Comparison of ENCODE assay signal across 11 cellular contexts in genomic region chr22:37626556-37627075, GRCh38. TPM values are rescaled to one million over a fixed set of nuclear protein-coding genes. Genes with fewer than 3 reads are reported as not detected.
DNase-seq lines count a peak whose midpoint lies in the region; ATAC-seq and TF ChIP-seq lines count a peak whose summit lies in the region.
"Had no signal": no experiment of that assay in that cellular context is flagged by ENCODE, and none has a peak within 500 bp of the region (broad histone marks: within the 10 kb centered on the region; RNA-seq: fewer than 3 reads in every experiment).

No MANE protein-coding gene starts in this region.

- intact Hi-C loops in activated CD4-positive, alpha-beta memory T cell treated with anti-CD3 and anti-CD28 coated beads for 36 hours (cut with micrococcal nuclease) = no loop called here
- intact Hi-C loops in right lobe of liver (cut with DNase I) = loop anchor here in 1 of 2 donors (10.0 kb wide), 1 partner anchor 48 kb away; the partner anchor contains the start of gene LGALS1
- intact Hi-C loops in stomach (cut with DNase I; ENCODE audit: low total_unique reads) = no loop called here

- no peak for ATAC-seq in right lobe of liver

- H3K27ac ChIP-seq in right lobe of liver = peak overlapping the region in 2 of 3 donors; percentile 28 to 65
- peak overlapping the region in 4 of 5 donors; percentile 63 to 84 (median 74) for H3K27ac ChIP-seq in stomach

- H3K27ac Mint-ChIP-seq in activated CD4-positive, alpha-beta T cell treated with anti-CD3 and anti-CD28 coated beads, Interleukin-2, amount 10 ng/mL, durations not matched to agents 7 days and 5 days = peak overlapping the region; percentile 89
- H3K27ac Mint-ChIP-seq in activated CD4-positive, alpha-beta memory T cell treated with anti-CD3 and anti-CD28 coated beads for 36 hours = peak overlapping the region; percentile 90
- H3K27ac Mint-ChIP-seq in progenitor cell of endocrine pancreas = no peak overlapping the region
- H3K27ac Mint-ChIP-seq: type B pancreatic cell had no signal

- H3K27me3 ChIP-seq in right lobe of liver = no peaks in the 10 kb centered on the region
- no peaks in the 10 kb centered on the region for H3K27me3 ChIP-seq in stomach

- H3K4me1 ChIP-seq in right lobe of liver (peaks cover 2 to 39% (median 26%) of the 10 kb centered on the region in 4 donors), stomach (peaks cover 23 to 59% (median 46%) of the 10 kb centered on the region in 4 donors)

- H3K9me3 ChIP-seq in right lobe of liver = no peaks in the 10 kb centered on the region
- H3K9me3 ChIP-seq in stomach = no peaks in the 10 kb centered on the region

- H3K9me3 Mint-ChIP-seq in activated CD4-positive, alpha-beta T cell treated with anti-CD3 and anti-CD28 coated beads, Interleukin-2, amount 10 ng/mL, durations not matched to agents 7 days and 5 days = no peaks in the 10 kb centered on the region
- no peaks in the 10 kb centered on the region for H3K9me3 Mint-ChIP-seq in activated CD4-positive, alpha-beta memory T cell treated with anti-CD3 and anti-CD28 coated beads for 36 hours
- H3K9me3 Mint-ChIP-seq in progenitor cell of endocrine pancreas (ENCODE audit: low read depth) = no peaks in the 10 kb centered on the region
- H3K9me3 Mint-ChIP-seq: type B pancreatic cell had no signal

- 52% methylated on average over 8 of the region's 13 CpGs for WGBS in right lobe of liver (ENCODE audit: insufficient coverage, low coverage, low lambda C conversion rate, missing lambda C conversion rate)
- WGBS in stomach, 5 donors = 67 to 82% (median 78%) methylated on average over 13 of the region's 13 CpGs

- DNase-seq in activated CD4-positive, alpha-beta T cell treated with anti-CD3 and anti-CD28 coated beads, Interleukin-2, amount 10 ng/mL, durations not matched to agents 7 days and 5 days = no peak
- DNase-seq in activated CD4-positive, alpha-beta T cell treated with anti-CD3 and anti-CD28 coated beads, Interleukin-2, amount 50 U/mL, for 4 hours = no peak
- no peak for DNase-seq in activated CD4-positive, alpha-beta memory T cell treated with anti-CD3 and anti-CD28 coated beads for 36 hours
- DNase-seq in right lobe of liver (no peak), stomach (no peak), amniotic stem cell (lab: John Stamatoyannopoulos, UW) (no peak), cerebellum (ENCODE audit: low spot score) (no peak), progenitor cell of endocrine pancreas (ENCODE audit: low spot score, unreplicated experiment) (no peak)
- DNase-seq: ACHN had no signal

- no peak for TF ChIP-seq EP300 in stomach (IDR thresholded peaks at IDR 0.05)

- POLR2A ChIA-PET in activated CD4-positive, alpha-beta T cell treated with anti-CD3 and anti-CD28 coated beads, Interleukin-2, amount 10 ng/mL, durations not matched to agents 7 days and 5 days (lab: Charles Lee) = interaction anchor here (0.6 kb wide), 1 partner anchor 52 kb away, joined by 11 read pairs; no protein-coding TSS in a partner anchor
- POLR2A ChIA-PET in activated CD4-positive, alpha-beta memory T cell treated with anti-CD3 and anti-CD28 coated beads for 36 hours (lab: Charles Lee) = interaction anchor here (0.8 to 2.1 kb wide), 6 partner anchors 11 to 57 kb away, joined by 3 to 6 read pairs (median 4); partner anchors contain the start of gene GGA1

- H3K27me3 Mint-ChIP-seq in activated CD4-positive, alpha-beta T cell treated with anti-CD3 and anti-CD28 coated beads, Interleukin-2, amount 10 ng/mL, durations not matched to agents 7 days and 5 days = no peaks in the 10 kb centered on the region
- no peaks in the 10 kb centered on the region for H3K27me3 Mint-ChIP-seq in activated CD4-positive, alpha-beta memory T cell treated with anti-CD3 and anti-CD28 coated beads for 36 hours
- no peaks in the 10 kb centered on the region for H3K27me3 Mint-ChIP-seq in progenitor cell of endocrine pancreas
- H3K27me3 Mint-ChIP-seq: type B pancreatic cell had no signal

- peaks cover 14% of the 10 kb centered on the region for H3K36me3 Mint-ChIP-seq in activated CD4-positive, alpha-beta T cell treated with anti-CD3 and anti-CD28 coated beads, Interleukin-2, amount 10 ng/mL, durations not matched to agents 7 days and 5 days (ENCODE audit: low read depth)
- H3K36me3 Mint-ChIP-seq in activated CD4-positive, alpha-beta memory T cell treated with anti-CD3 and anti-CD28 coated beads for 36 hours = peaks cover 11% of the 10 kb centered on the region
- H3K36me3 Mint-ChIP-seq in progenitor cell of endocrine pancreas (ENCODE audit: insufficient read depth) = peaks cover 4% of the 10 kb centered on the region

- TF ChIP-seq CTCF in right lobe of liver (IDR thresholded peaks at IDR 0.05) (no peak), stomach (IDR thresholded peaks at IDR 0.05) (no peak), progenitor cell of endocrine pancreas (IDR thresholded peaks at IDR 0.05; ENCODE audit: unreplicated experiment) (no peak)

- H3K36me3 ChIP-seq in right lobe of liver = peaks cover 0 to 11% (median 2%) of the 10 kb centered on the region in 4 donors
- H3K36me3 ChIP-seq in stomach = peaks cover 20 to 91% (median 83%) of the 10 kb centered on the region in 4 donors

- H3K4me3 ChIP-seq in right lobe of liver (no peak overlapping the region), stomach (no peak overlapping the region)

- CTCF ChIA-PET in activated CD4-positive, alpha-beta T cell treated with anti-CD3 and anti-CD28 coated beads, Interleukin-2, amount 10 ng/mL, durations not matched to agents 7 days and 5 days (lab: Charles Lee) = interaction anchor here (0.6 to 12.6 kb wide), 6 partner anchors 10 to 165 kb away, joined by 3 to 127 read pairs (median 8); partner anchors contain the start of genes GGA1, LGALS2 and SH3BP1
- CTCF ChIA-PET in activated CD4-positive, alpha-beta memory T cell treated with anti-CD3 and anti-CD28 coated beads for 36 hours (lab: Charles Lee) = interaction anchor here (1.0 to 7.4 kb wide), 8 partner anchors 10 to 191 kb away, joined by 3 to 81 read pairs (median 8); partner anchors contain the start of gene GGA1

- peak overlapping the region; percentile 44 for H3K4me3 Mint-ChIP-seq in activated CD4-positive, alpha-beta T cell treated with anti-CD3 and anti-CD28 coated beads, Interleukin-2, amount 10 ng/mL, durations not matched to agents 7 days and 5 days
- H3K4me3 Mint-ChIP-seq in activated CD4-positive, alpha-beta memory T cell treated with anti-CD3 and anti-CD28 coated beads for 36 hours = peak overlapping the region; percentile 23
- H3K4me3 Mint-ChIP-seq in progenitor cell of endocrine pancreas (ENCODE audit: low read depth) = no peak overlapping the region
- H3K4me3 Mint-ChIP-seq: type B pancreatic cell had no signal

- TF ChIP-seq POLR2A in right lobe of liver (IDR thresholded peaks at IDR 0.05) (no peak), stomach (IDR thresholded peaks at IDR 0.05) (no peak)

- peaks cover 55% of the 10 kb centered on the region for H3K4me1 Mint-ChIP-seq in activated CD4-positive, alpha-beta T cell treated with anti-CD3 and anti-CD28 coated beads, Interleukin-2, amount 10 ng/mL, durations not matched to agents 7 days and 5 days
- peaks cover 52% of the 10 kb centered on the region for H3K4me1 Mint-ChIP-seq in activated CD4-positive, alpha-beta memory T cell treated with anti-CD3 and anti-CD28 coated beads for 36 hours (ENCODE audit: low read depth)
- peaks cover 5% of the 10 kb centered on the region for H3K4me1 Mint-ChIP-seq in progenitor cell of endocrine pancreas (ENCODE audit: low read depth)

RNA-seq across cellular contexts. Expression of gene SH3BP1, which starts 12.9 kb away (rescaled TPM):
- 100 to 1,000 TPM; 184 to 187 TPM for total RNA-seq in activated CD4-positive, alpha-beta T cell treated with anti-CD3 and anti-CD28 coated beads, Interleukin-2, amount 10 ng/mL, durations not matched to agents 7 days and 5 days
- total RNA-seq in activated CD4-positive, alpha-beta memory T cell treated with anti-CD3 and anti-CD28 coated beads for 36 hours = 100 to 1,000 TPM in 1 of 2 experiments, 10 to 100 TPM in 1; 97.6 to 102 TPM
- 1 to 10 TPM; 1.6 to 4.8 (median 2.8) TPM for total RNA-seq in right lobe of liver
- 100 to 1,000 TPM in 1 of 5 donors, 10 to 100 TPM in 1, 1 to 10 TPM in 2, not detected in 1; 1.6 to 135 (median 7.3) TPM for total RNA-seq in stomach
- 10 to 100 TPM in 1 of 3 donors, 1 to 10 TPM in 2; 8.7 to 12.8 (median 9.5) TPM for polyA plus RNA-seq in stomach
- 1.4 TPM for total RNA-seq in cerebellum
- total RNA-seq in progenitor cell of endocrine pancreas = 25.4 and 27.4 TPM in 2 replicates

RNA-seq across cellular contexts. Expression of gene GGA1, which starts 18.0 kb away (rescaled TPM):
- 10 to 100 TPM; 58.5 to 62.8 TPM for total RNA-seq in activated CD4-positive, alpha-beta T cell treated with anti-CD3 and anti-CD28 coated beads, Interleukin-2, amount 10 ng/mL, durations not matched to agents 7 days and 5 days
- total RNA-seq in activated CD4-positive, alpha-beta memory T cell treated with anti-CD3 and anti-CD28 coated beads for 36 hours = 10 to 100 TPM; 59.0 to 61.1 TPM
- total RNA-seq in right lobe of liver (10 to 100 TPM; 18.4 to 27.3 (median 24.1) TPM), stomach (10 to 100 TPM; 39.5 to 87.9 (median 55.6) TPM), cerebellum (39.1 TPM), progenitor cell of endocrine pancreas (121 and 132 TPM in 2 replicates)
- 10 to 100 TPM; 30.3 to 43.6 (median 34.1) TPM for polyA plus RNA-seq in stomach

RNA-seq across cellular contexts. Expression of gene PDXP, which starts 31.9 kb away (rescaled TPM):
- total RNA-seq in activated CD4-positive, alpha-beta T cell treated with anti-CD3 and anti-CD28 coated beads, Interleukin-2, amount 10 ng/mL, durations not matched to agents 7 days and 5 days = 10 to 100 TPM; 21.5 to 21.8 TPM
- total RNA-seq in activated CD4-positive, alpha-beta memory T cell treated with anti-CD3 and anti-CD28 coated beads for 36 hours = 10 to 100 TPM; 21.9 to 22.9 TPM
- 10 to 100 TPM; 15.7 to 63.4 (median 34.4) TPM for total RNA-seq in right lobe of liver
- total RNA-seq in stomach = 10 to 100 TPM in 1 of 5 donors, 1 to 10 TPM in 4; 2.9 to 72.1 (median 5.4) TPM
- 10 to 100 TPM in 1 of 3 donors, 1 to 10 TPM in 2; 6.4 to 11.8 (median 8.1) TPM for polyA plus RNA-seq in stomach
- total RNA-seq in cerebellum = 34.0 TPM
- 16.8 and 17.7 TPM in 2 replicates for total RNA-seq in progenitor cell of endocrine pancreas

RNA-seq across cellular contexts. Expression of gene LGALS2, which starts 46.7 kb away (rescaled TPM):
- total RNA-seq in activated CD4-positive, alpha-beta T cell treated with anti-CD3 and anti-CD28 coated beads, Interleukin-2, amount 10 ng/mL, durations not matched to agents 7 days and 5 days = not detected
- total RNA-seq in activated CD4-positive, alpha-beta memory T cell treated with anti-CD3 and anti-CD28 coated beads for 36 hours = not detected
- total RNA-seq in right lobe of liver = under 1 TPM in 1 of 6 experiments, not detected in 5; 0.64 TPM
- total RNA-seq in stomach = 1 to 10 TPM in 1 of 5 donors, not detected in 4; 4.2 TPM
- polyA plus RNA-seq in stomach = 1 to 10 TPM; 4.1 to 7.1 (median 5.0) TPM
- total RNA-seq in cerebellum = not detected
- total RNA-seq in progenitor cell of endocrine pancreas = 2.7 and 4.3 TPM in 2 replicates
- total RNA-seq: endothelial cell of umbilical vein had no signal
- polyA plus RNA-seq: endothelial cell of umbilical vein had no signal

RNA-seq across cellular contexts. Expression of gene LGALS1, which starts 48.8 kb away (rescaled TPM):
- 1,000 to 10,000 TPM; 1,140 to 1,273 TPM for total RNA-seq in activated CD4-positive, alpha-beta T cell treated with anti-CD3 and anti-CD28 coated beads, Interleukin-2, amount 10 ng/mL, durations not matched to agents 7 days and 5 days
- total RNA-seq in activated CD4-positive, alpha-beta memory T cell treated with anti-CD3 and anti-CD28 coated beads for 36 hours = 100 to 1,000 TPM; 816 to 833 TPM
- total RNA-seq in right lobe of liver = 100 to 1,000 TPM in 4 of 6 experiments, 10 to 100 TPM in 2; 34.7 to 267 (median 141) TPM
- 100 to 1,000 TPM; 235 to 490 (median 312) TPM for total RNA-seq in stomach
- polyA plus RNA-seq in stomach = 1,000 to 10,000 TPM in 1 of 3 donors, 100 to 1,000 TPM in 2; 596 to 1,435 (median 703) TPM
- total RNA-seq in cerebellum = 152 TPM
- total RNA-seq in progenitor cell of endocrine pancreas = 0.81 TPM in 1 of 2 replicates, not detected in the other
